Comparison of ENCODE assay signal across 8 cellular contexts in the genomic region with DNA sequence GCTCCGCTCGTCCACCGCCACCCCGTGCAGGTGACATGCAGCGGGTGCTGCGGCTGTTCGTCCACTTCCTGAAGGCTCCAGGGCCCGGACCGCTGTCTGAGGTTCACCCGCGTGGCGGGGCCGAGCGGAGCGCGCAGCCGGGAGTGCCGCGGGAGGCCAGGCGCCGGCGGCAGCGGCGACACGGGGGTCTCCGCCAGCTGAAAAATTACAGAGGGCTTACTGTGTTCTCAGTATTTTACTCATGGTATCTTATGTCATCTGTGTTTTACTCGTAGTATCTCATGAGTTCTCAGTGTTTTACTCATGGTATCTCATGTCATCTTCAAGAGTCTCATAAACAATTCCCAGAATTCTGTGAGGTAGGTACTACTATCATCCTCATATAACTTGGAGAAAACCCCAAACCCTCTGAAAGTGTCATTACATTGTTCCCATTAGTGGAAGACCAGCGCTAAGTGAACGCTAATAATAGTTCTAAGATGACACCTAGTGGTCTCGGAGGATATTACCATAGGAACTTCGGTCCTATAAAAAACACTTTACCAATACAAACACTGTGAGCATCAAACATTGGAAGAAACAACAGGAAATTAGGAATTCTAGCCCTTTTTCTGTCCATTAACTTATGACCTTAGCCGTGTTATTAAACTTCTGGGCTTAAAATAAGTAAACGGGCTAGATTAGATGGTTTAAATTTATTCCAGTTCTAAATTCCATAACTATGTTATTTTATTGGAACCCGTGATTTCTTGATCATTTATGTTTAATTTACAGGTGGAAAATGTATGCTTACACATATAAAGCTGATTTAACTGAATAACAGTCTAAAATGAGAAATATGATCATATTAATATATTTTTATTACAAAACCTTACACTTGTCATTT. TPM values are rescaled to one million over a fixed set of nuclear protein-coding genes. Genes with fewer than 3 reads are reported as not detected.
DNase-seq lines count a peak whose midpoint lies in the region; ATAC-seq, FAIRE-seq and TF ChIP-seq lines count a peak whose summit lies in the region.

No MANE protein-coding gene starts in this region.

- peak overlapping the region; percentile 64 for H3K4me3 ChIP-seq in GM08714 (ENCODE audit: low read length)
- peak overlapping the region; percentile 22 for H3K4me3 ChIP-seq in RWPE2 (ENCODE audit: severe bottlenecking)
- H3K4me3 ChIP-seq in astrocyte of the spinal cord (ENCODE audit: low read depth, low read length): peak overlapping the region; percentile 24

- no peaks in the 10 kb centered on the region for H3K9me3 ChIP-seq in RWPE2 (ENCODE audit: severe bottlenecking)

- ATAC-seq in RWPE2 (ENCODE audit: low read depth) (peak; percentile 88), sciatic nerve (peak; percentile 86), GM18867 (IDR thresholded peaks at IDR 0.05; ENCODE audit: unreplicated experiment) (no peak)

- peak; percentile 93 for FAIRE-seq in H54 (lab: Jason Lieb, UNC)

- no peaks in the 10 kb centered on the region for H3K36me3 ChIP-seq in RWPE2 (ENCODE audit: low read depth)

- no peaks in the 10 kb centered on the region for H3K4me1 ChIP-seq in RWPE2 (ENCODE audit: insufficient read depth, poor library complexity, severe bottlenecking)

- no peaks in the 10 kb centered on the region for H3K27me3 ChIP-seq in RWPE2 (ENCODE audit: insufficient read depth, poor library complexity, severe bottlenecking)

- H3K27ac ChIP-seq in RWPE2 (ENCODE audit: poor library complexity, severe bottlenecking): no peak overlapping the region

- TF ChIP-seq POLR2A in H54 (IDR thresholded peaks at IDR 0.05; ENCODE audit: low read depth, low read length): no peak

- in situ Hi-C loops in astrocyte of the spinal cord (cut with HindIII; ENCODE audit: low sequenced_read_pairs): no loop called here

- TF ChIP-seq CTCF in RWPE2 (IDR thresholded peaks at IDR 0.05; ENCODE audit: poor library complexity, severe bottlenecking): peak; percentile 93
- peak; percentile 58 for TF ChIP-seq CTCF in astrocyte of the spinal cord (IDR thresholded peaks at IDR 0.05; ENCODE audit: low read depth, low read length)

- intact Hi-C loops in sciatic nerve (cut with DNase I): loop anchor here (5.0 kb wide), 1 partner anchor 127 kb away; no protein-coding TSS in a partner anchor

- DNase-seq in H54 (ENCODE audit: insufficient read length, low spot score): peak; percentile 30
- peak; percentile 75 for DNase-seq in LoVo (ENCODE audit: low spot score)
- DNase-seq in RWPE2 (ENCODE audit: low spot score): no peak
- peak; percentile 77 for DNase-seq in astrocyte of the spinal cord (ENCODE audit: low read depth, low spot score)
- DNase-seq in hepatic stellate cell (ENCODE audit: low spot score): peak; percentile 42
- no peak for DNase-seq in sciatic nerve (ENCODE audit: low spot score)

RNA-seq across cellular contexts. Expression of a gene that starts 32.4 kb away (rescaled TPM):
- total RNA-seq in sciatic nerve: 1.4 TPM

Comparison
In these comparisons a context has a peak if more than half of its experiments do, and no peak if none do; other contexts are left out.
1. DNase-seq: peak in H54 (single experiment), LoVo (single experiment), astrocyte of the spinal cord (single experiment) and hepatic stellate cell (single experiment); none in RWPE2 (single experiment) and sciatic nerve (single experiment).
2. Peak in every context shown above with its lines, with median percentiles within 50 percentile points of each other: H3K4me3 ChIP-seq.